In genomic region chr11:68010058-68011041, GRCh38 we compare ENCODE assay signal across 9 cellular contexts. TPM values are rescaled to one million over a fixed set of nuclear protein-coding genes. Genes with fewer than 3 reads are reported as not detected.
DNase-seq lines count a peak whose midpoint lies in the region; TF ChIP-seq lines count a peak whose summit lies in the region.
"Had no signal": no experiment of that assay in that cellular context is flagged by ENCODE, and none has a peak within 500 bp of the region (broad histone marks: within the 10 kb centered on the region; RNA-seq: fewer than 3 reads in every experiment).

ALDH3B1 (plus strand) TSS chr11:68010327; CDS start chr11:68015298, 4,971 bp downstream.

- H3K9ac ChIP-seq in SU-DHL-6 (ENCODE audit: low read length) (peak within 1 kb of the TSS; percentile 23), muscle layer of colon (ENCODE audit: low read length) (peak within 1 kb of the TSS; percentile 44)

- peak within 1 kb of the TSS; percentile 35 for H3K4me2 ChIP-seq in SU-DHL-6 (ENCODE audit: low read depth, low read length, poor library complexity, severe bottlenecking)

- CTCF ChIA-PET in A673 (lab: Charles Lee), result no interaction called here

- no peaks in the 10 kb centered on the region for H4K20me1 ChIP-seq in SU-DHL-6 (ENCODE audit: low read depth, low read length)

- BruUV-seq in A673 (replicated peaks; lab: Mats Ljungman, UMichigan), result no TSS peak

- no peaks in the 10 kb centered on the region for H3K27me3 ChIP-seq in SU-DHL-6 (ENCODE audit: low read length)
- H3K27me3 ChIP-seq in esophagus muscularis mucosa, result no peaks in the 10 kb centered on the region
- H3K27me3 ChIP-seq in muscle layer of colon (ENCODE audit: control insufficient read depth in 1 of 2, insufficient read depth in 2 of 2, low read length in 2 of 2), result no peaks in the 10 kb centered on the region
- no peaks in the 10 kb centered on the region for H3K27me3 ChIP-seq in A673 (replicated peaks; ENCODE audit: insufficient read depth, low read depth, low read length, poor library complexity)

- no peak within 1 kb of the TSS for H3K4me3 ChIP-seq in SU-DHL-6 (ENCODE audit: insufficient read depth, low read length, poor library complexity, severe bottlenecking)
- peak within 1 kb of the TSS; percentile 38 to 55 (median 46) for H3K4me3 ChIP-seq in esophagus muscularis mucosa
- peak within 1 kb of the TSS; percentile 39 to 59 for H3K4me3 ChIP-seq in muscle layer of colon (ENCODE audit: low read depth in 1 of 2, low read length in 2 of 2)
- H3K4me3 ChIP-seq in A673 (ENCODE audit: low read depth, low read length, poor library complexity, severe bottlenecking), result no peak within 1 kb of the TSS

- peaks cover 6% of the 10 kb centered on the region; the same call in 1 of the 2 replicates for H3F3A ChIP-seq in SU-DHL-6 (ENCODE audit: insufficient read depth)

- peak; percentile 59 for DNase-seq in DMS 273 (lab: John Stamatoyannopoulos, UW; ENCODE audit: unreplicated experiment)
- no peak for DNase-seq in DMS 273 treated with DMSO at 0.1 percent for 48 hours (lab: John Stamatoyannopoulos, UW)
- DNase-seq in esophagus muscularis mucosa (ENCODE audit: extremely low spot score), result peak; percentile 97
- peak; percentile 92 for DNase-seq in ureter (ENCODE audit: low spot score)
- no peak for DNase-seq in NCI-H1436 (lab: John Stamatoyannopoulos, UW)
- DNase-seq in A673 (ENCODE audit: low spot score), result no peak

- no peaks in the 10 kb centered on the region for H3K79me2 ChIP-seq in SU-DHL-6 (ENCODE audit: insufficient read depth, low read length)

- peak within 1 kb of the TSS; percentile 65 for H3K27ac ChIP-seq in SU-DHL-6 (ENCODE audit: low read depth, low read length)
- peak within 1 kb of the TSS; percentile 75 to 80 (median 80) for H3K27ac ChIP-seq in esophagus muscularis mucosa (replicated peaks in 1 of 4)
- peak within 1 kb of the TSS; percentile 92 for H3K27ac ChIP-seq in muscle layer of colon (ENCODE audit: low read depth, low read length)
- no peak within 1 kb of the TSS for H3K27ac ChIP-seq in A673 (ENCODE audit: low read depth, low read length, poor library complexity, severe bottlenecking)
- H3K27ac ChIP-seq: C4-2B had no signal

- 16% methylated on average over 13 of the region's 33 CpGs for WGBS in esophagus muscularis mucosa

- TF ChIP-seq CTCF in SU-DHL-6 (IDR thresholded peaks at IDR 0.05; ENCODE audit: insufficient read depth, low read length, poor library complexity, severe bottlenecking) (no peak), esophagus muscularis mucosa (IDR thresholded peaks at IDR 0.05) (no peak), A673 (conservative IDR thresholded peaks at IDR 0.05; ENCODE audit: low read depth, low read length) (no peak)

- H2AFZ ChIP-seq in SU-DHL-6 (ENCODE audit: low read depth, low read length, severe bottlenecking), result peak within 1 kb of the TSS; percentile 70

- no peak for TF ChIP-seq EP300 in esophagus muscularis mucosa (IDR thresholded peaks at IDR 0.05)

- POLR2A ChIA-PET in A673 (lab: Charles Lee; ENCODE audit: low non-redundant PET), result no interaction called here

- H3K9me3 ChIP-seq in SU-DHL-6 (ENCODE audit: insufficient read depth, low read length) (no peaks in the 10 kb centered on the region), esophagus muscularis mucosa (no peaks in the 10 kb centered on the region), muscle layer of colon (ENCODE audit: low read length) (no peaks in the 10 kb centered on the region), A673 (ENCODE audit: low read depth, low read length, poor library complexity, severe bottlenecking) (no peaks in the 10 kb centered on the region)

- no peaks in the 10 kb centered on the region for H3K9me2 ChIP-seq in SU-DHL-6 (replicated peaks; ENCODE audit: insufficient read depth, low read length)

- intact Hi-C loops in esophagus muscularis mucosa (cut with DNase I) (no loop called here), A673 (cut with micrococcal nuclease; ENCODE audit: unreplicated experiment) (no loop called here)

- TF ChIP-seq POLR2A in esophagus muscularis mucosa (IDR thresholded peaks at IDR 0.05; ENCODE audit: low read depth), result no peak

- H3K4me1 ChIP-seq in esophagus muscularis mucosa (peaks cover 20 to 68% (median 57%) of the 10 kb centered on the region in 4 donors), muscle layer of colon (ENCODE audit: insufficient read depth, low read length) (peaks cover 34% of the 10 kb centered on the region), A673 (ENCODE audit: insufficient read depth, low read length, poor library complexity, severe bottlenecking) (no peaks in the 10 kb centered on the region)

- no peaks in the 10 kb centered on the region for H3K36me3 ChIP-seq in SU-DHL-6 (ENCODE audit: low read length)
- no peaks in the 10 kb centered on the region for H3K36me3 ChIP-seq in esophagus muscularis mucosa
- H3K36me3 ChIP-seq in muscle layer of colon (ENCODE audit: insufficient read depth, low read length), result no peaks in the 10 kb centered on the region
- H3K36me3 ChIP-seq in A673 (ENCODE audit: insufficient read depth, low read length, poor library complexity, severe bottlenecking), result no peaks in the 10 kb centered on the region

RNA-seq across cellular contexts. Expression of gene ALDH3B1, which starts in this region (rescaled TPM):
- total RNA-seq in esophagus muscularis mucosa (10 to 100 TPM; 10.6 to 17.2 (median 12.6) TPM), ureter (25.4 TPM), A673 (2021) (not detected in 2 replicates)

Comparison
In these comparisons a context has a peak if more than half of its experiments do, and no peak if none do; other contexts are left out.
1. RNA of gene ALDH3B1 (total RNA-seq): 25.4 TPM in ureter (single experiment) and 10.6 to 17.2 TPM in esophagus muscularis mucosa; not detected in A673; every median in the first group is over 10 times any median in the second.
2. DNase-seq: peak in DMS 273 (single experiment), esophagus muscularis mucosa (single experiment) and ureter (single experiment); none in DMS 273 treated with DMSO at 0.1 percent for 48 hours (single experiment), NCI-H1436 (single experiment) and A673 (single experiment).
3. H3K4me3 ChIP-seq: peak in esophagus muscularis mucosa (4 of 4) and muscle layer of colon (2 of 2); none in SU-DHL-6 (single experiment) and A673 (single experiment).